In the genomic region with DNA sequence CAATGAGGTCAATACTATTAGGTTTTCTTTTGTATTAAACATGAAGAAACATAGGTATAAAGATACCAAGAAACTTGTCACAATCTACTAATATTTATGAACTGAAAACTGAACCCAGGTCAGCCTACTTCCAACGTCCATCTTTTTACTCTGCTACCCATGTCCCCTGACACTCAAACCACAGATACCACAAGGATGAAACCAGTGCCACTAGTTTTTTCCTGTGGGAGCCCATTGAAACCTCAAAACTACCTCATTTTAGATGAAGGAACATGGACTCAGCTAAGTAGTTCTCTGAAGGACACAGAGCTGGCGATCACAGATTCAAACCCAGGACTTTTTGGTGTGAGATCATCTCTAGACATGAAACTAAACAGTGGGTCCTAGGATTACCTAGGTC, we compare ENCODE assay signal across 2 cellular contexts.
TF ChIP-seq lines count a peak whose summit lies in the region.

No MANE protein-coding gene starts in this region.

TF ChIP-seq in IMR-90, 13 proteins besides CTCF, POLR2A, EP300 and RAD21:
- TF ChIP-seq ELK1 (IDR thresholded peaks at IDR 0.05; ENCODE audit: borderline replicate concordance, low read depth, low read length) (no peak), NFE2L2 (IDR thresholded peaks at IDR 0.05; ENCODE audit: low read depth, low read length) (no peak), MAZ (IDR thresholded peaks at IDR 0.05; ENCODE audit: borderline replicate concordance, low read depth, low read length) (no peak), MXI1 (IDR thresholded peaks at IDR 0.05; ENCODE audit: borderline replicate concordance, low read depth, low read length) (no peak)

TF ChIP-seq in GM12878, 131 proteins besides CTCF, POLR2A, EP300 and RAD21:
- TF ChIP-seq RUNX3 (IDR thresholded peaks at IDR 0.05; ENCODE audit: low read length) (peak; percentile 78), KDM1A (IDR thresholded peaks at IDR 0.05; ENCODE audit: borderline replicate concordance) (no peak)
